Comparison of ENCODE assay signal across 8 cellular contexts in the genomic region with DNA sequence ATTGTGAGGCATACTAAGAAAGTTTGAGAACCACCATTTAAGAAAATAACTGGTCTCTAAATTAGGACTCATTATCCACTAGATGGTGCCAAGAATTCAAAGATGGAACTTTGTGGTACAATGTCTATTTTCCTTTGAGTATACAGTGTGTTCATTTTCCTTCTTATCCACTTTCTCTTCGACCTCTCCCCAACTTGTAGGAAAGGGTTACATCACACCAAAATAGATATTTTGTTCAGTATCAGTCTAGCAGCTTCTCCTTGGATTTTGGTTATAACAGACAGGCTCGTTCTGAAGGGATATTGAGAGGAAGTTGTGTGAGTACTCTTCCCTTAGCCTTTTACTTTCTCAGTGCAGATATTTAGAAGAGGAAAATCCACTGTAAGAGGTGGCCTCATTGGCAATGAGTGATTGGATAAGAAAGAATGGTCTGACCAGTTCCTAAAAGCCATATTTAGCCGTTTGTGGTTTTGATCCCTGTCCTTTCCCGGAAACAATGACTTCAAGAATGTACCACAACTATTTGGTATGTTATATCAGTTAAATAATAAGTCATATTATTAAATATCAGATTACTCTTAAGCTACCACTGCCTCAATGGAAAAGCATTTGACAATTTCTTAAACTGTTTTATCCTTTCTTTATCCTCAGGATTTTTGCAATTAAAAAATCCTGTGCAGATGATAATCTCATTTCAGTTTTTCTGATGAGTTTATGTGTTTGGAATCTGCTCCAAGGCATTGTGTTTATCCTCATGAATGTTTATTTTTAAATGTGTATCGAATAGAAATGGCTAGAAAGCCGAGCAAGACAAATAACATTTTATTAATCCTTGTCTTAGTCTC.
DNase-seq lines count a peak whose midpoint lies in the region; ATAC-seq, FAIRE-seq and TF ChIP-seq lines count a peak whose summit lies in the region.

No MANE protein-coding gene starts in this region.

- no TSS peak for BruUV-seq in HCT116 (replicated peaks; lab: Mats Ljungman, UMichigan)

- no peaks in the 10 kb centered on the region for H3K36me3 Mint-ChIP-seq in activated CD4-positive, alpha-beta memory T cell treated with anti-CD3 and anti-CD28 coated beads for 36 hours

- H3K4me1 Mint-ChIP-seq in activated CD4-positive, alpha-beta memory T cell treated with anti-CD3 and anti-CD28 coated beads for 36 hours (ENCODE audit: low read depth), result peaks cover 4% of the 10 kb centered on the region

- peak; percentile 97 for FAIRE-seq in kidney (lab: Jason Lieb, UNC)

- RAD21 ChIA-PET in HCT116 (lab: Charles Lee; ENCODE audit: low non-redundant PET in 1 of 2, low total read pairs in 2 of 2, uncharacterized antibody in 2 of 2, unreplicated experiment in 2 of 2), result interaction anchor here in 1 of 2 experiments (1.0 kb wide), 2 partner anchors 139 to 241 kb away, joined by 3 read pairs; partner anchors contain the start of gene ALDH7A1

- ATAC-seq in DND-41 (ENCODE audit: insufficient read depth, low read depth) (peak; percentile 48; the same call in 1 of the 3 replicates), HCT116 (peak; percentile 85), GM19324 (IDR thresholded peaks at IDR 0.05; ENCODE audit: low FRiP score, unreplicated experiment) (no peak)

- POLR2A ChIA-PET in HCT116 (lab: Charles Lee), result no interaction called here
- POLR2A ChIA-PET in activated CD4-positive, alpha-beta memory T cell treated with anti-CD3 and anti-CD28 coated beads for 36 hours (lab: Charles Lee), result no interaction called here

- H3K4me3 ChIP-seq in DND-41 (ENCODE audit: low read depth in 1 of 2, low read length in 2 of 2), result no peak overlapping the region
- peak overlapping the region; percentile 14 to 44 for H3K4me3 ChIP-seq in HCT116 (replicated peaks in 1 of 2; ENCODE audit: low read depth in 1 of 2, low read length in 2 of 2)
- peak overlapping the region; percentile 42 to 59 for H3K4me3 ChIP-seq in kidney (ENCODE audit: low read length in 2 of 2)
- H3K4me3 ChIP-seq in stomach, result peak overlapping the region in 3 of 4 donors; percentile 15 to 20 (median 16)

- H3K9me2 ChIP-seq in HCT116 (ENCODE audit: insufficient read depth), result no peaks in the 10 kb centered on the region

- no peak for TF ChIP-seq EP300 in stomach (IDR thresholded peaks at IDR 0.05)

- H3K4me2 ChIP-seq in DND-41 (ENCODE audit: insufficient read depth, low read length) (peak overlapping the region; percentile 4; the same call in 1 of the 2 replicates), HCT116 (ENCODE audit: low read length) (peak overlapping the region; percentile 80)

- in situ Hi-C loops in T47D (cut with HindIII; ENCODE audit: low pct_unique_long_range_greater_than_20kb, low sequenced_read_pairs), result no loop called here

- no peaks in the 10 kb centered on the region for H3K9me3 ChIP-seq in DND-41 (ENCODE audit: insufficient read depth, low read length, severe bottlenecking)
- H3K9me3 ChIP-seq in HCT116 (ENCODE audit: control insufficient read depth in 1 of 2, insufficient read depth in 1 of 2, low read depth in 1 of 2, low read length in 2 of 2), result no peaks in the 10 kb centered on the region
- no peaks in the 10 kb centered on the region for H3K9me3 ChIP-seq in kidney (ENCODE audit: control insufficient read depth in 1 of 2, low read length in 2 of 2)
- H3K9me3 ChIP-seq in stomach, result no peaks in the 10 kb centered on the region

- H3K27me3 Mint-ChIP-seq in activated CD4-positive, alpha-beta memory T cell treated with anti-CD3 and anti-CD28 coated beads for 36 hours, result peaks cover under 1% of the 10 kb centered on the region

- TF ChIP-seq POLR2A in HCT116 (IDR thresholded peaks at IDR 0.05; ENCODE audit: borderline replicate concordance, extremely low read depth, insufficient read depth, insufficient read length) (no peak), stomach (IDR thresholded peaks at IDR 0.05) (no peak)

- H3K79me2 ChIP-seq in DND-41 (ENCODE audit: insufficient read depth, low read length), result no peaks in the 10 kb centered on the region
- H3K79me2 ChIP-seq in HCT116 (ENCODE audit: insufficient read depth, low read length), result no peaks in the 10 kb centered on the region

- H3K27ac Mint-ChIP-seq in activated CD4-positive, alpha-beta memory T cell treated with anti-CD3 and anti-CD28 coated beads for 36 hours, result no peak overlapping the region

- H3K9me3 Mint-ChIP-seq in activated CD4-positive, alpha-beta memory T cell treated with anti-CD3 and anti-CD28 coated beads for 36 hours, result no peaks in the 10 kb centered on the region

- H2AFZ ChIP-seq in DND-41 (ENCODE audit: low read depth, low read length) (no peak overlapping the region), HCT116 (ENCODE audit: low read depth, low read length, poor library complexity, severe bottlenecking) (peak overlapping the region; percentile 98)

- H3K4me1 ChIP-seq in DND-41 (ENCODE audit: insufficient read depth, low read length) (peaks cover 9% of the 10 kb centered on the region; the same call in 1 of the 2 replicates), HCT116 (ENCODE audit: control insufficient read depth in 1 of 2, insufficient read depth in 2 of 2, low read length in 2 of 2) (peaks cover 19 to 32% of the 10 kb centered on the region in 2 experiments; a peak in 3 of 4 replicates), kidney (ENCODE audit: control insufficient read depth in 1 of 2, insufficient read depth in 1 of 2, low read depth in 1 of 2, low read length in 2 of 2) (peaks cover 4 to 10% of the 10 kb centered on the region in 2 donors), stomach (peaks cover 6 to 25% (median 9%) of the 10 kb centered on the region in 4 donors)

- DNase-seq in DND-41 (no peak), HCT116 (ENCODE audit: low read depth, low spot score) (peak; percentile 64), NOMO-1 treated with DMSO at 0.1 percent for 48 hours (lab: John Stamatoyannopoulos, UW; ENCODE audit: unreplicated experiment) (peak; percentile 58), T47D (ENCODE audit: low read depth in 1 of 2, low spot score in 1 of 2) (peak; percentile 44 to 91), kidney (no peak), stomach (no peak)
- no peak for DNase-seq in activated CD4-positive, alpha-beta memory T cell treated with anti-CD3 and anti-CD28 coated beads for 36 hours

- WGBS in stomach, 5 donors, result 22 to 28% (median 28%) methylated on average over 6 of the region's 6 CpGs

- TF ChIP-seq CTCF in DND-41 (IDR thresholded peaks at IDR 0.05; ENCODE audit: borderline replicate concordance, extremely low read depth, low read length, poor library complexity, severe bottlenecking) (peak; percentile 64), HCT116 (IDR thresholded peaks at IDR 0.05 in 2 of 3, conservative IDR thresholded peaks at IDR 0.05 in 1 of 3; ENCODE audit: borderline replicate concordance in 1 of 3, insufficient read depth in 1 of 3, low read depth in 2 of 3, low read length in 2 of 3) (peak; percentile 31 to 90 (median 71); a peak in 5 of 6 replicates), kidney (IDR thresholded peaks at IDR 0.05; ENCODE audit: borderline replicate concordance, extremely low read depth, insufficient read depth) (peak; percentile 55), stomach (IDR thresholded peaks at IDR 0.05) (peak in 3 of 7 experiments; percentile 33 to 67 (median 45))

- no peak overlapping the region for H3K4me3 Mint-ChIP-seq in activated CD4-positive, alpha-beta memory T cell treated with anti-CD3 and anti-CD28 coated beads for 36 hours

- H4K20me1 ChIP-seq in DND-41 (ENCODE audit: insufficient read depth, low read length), result no peaks in the 10 kb centered on the region
- no peaks in the 10 kb centered on the region for H4K20me1 ChIP-seq in HCT116 (ENCODE audit: insufficient read depth)

- TF ChIP-seq RAD21 in HCT116 (IDR thresholded peaks at IDR 0.05; ENCODE audit: low read depth), result peak; percentile 94

- H3K27me3 ChIP-seq in DND-41 (ENCODE audit: insufficient read depth, low read length, poor library complexity) (peaks cover 7% of the 10 kb centered on the region), HCT116 (ENCODE audit: insufficient read depth, low read length) (no peaks in the 10 kb centered on the region), stomach (no peaks in the 10 kb centered on the region)

- H3K9ac ChIP-seq in DND-41 (ENCODE audit: low read depth, low read length) (no peak overlapping the region), HCT116 (ENCODE audit: low read length) (peak overlapping the region; percentile 39), kidney (ENCODE audit: low read length in 2 of 2) (peak overlapping the region in 1 of 2 donors; percentile 14)

- CTCF ChIA-PET in HCT116 (lab: Charles Lee), result interaction anchor here (0.7 to 2.6 kb wide), 9 partner anchors 12 to 247 kb away, joined by 3 to 11 read pairs (median 3); partner anchors contain the start of gene PHAX
- CTCF ChIA-PET in activated CD4-positive, alpha-beta memory T cell treated with anti-CD3 and anti-CD28 coated beads for 36 hours (lab: Charles Lee), result interaction anchor here (0.7 to 7.9 kb wide), 19 partner anchors 12 to 974 kb away, joined by 3 to 111 read pairs (median 3); partner anchors contain the start of gene GRAMD2B

- H3K36me3 ChIP-seq in DND-41 (ENCODE audit: insufficient read depth, low read length), result no peaks in the 10 kb centered on the region
- no peaks in the 10 kb centered on the region for H3K36me3 ChIP-seq in HCT116 (ENCODE audit: control insufficient read depth in 1 of 2, insufficient read depth in 2 of 2, low read length in 2 of 2)
- H3K36me3 ChIP-seq in kidney (ENCODE audit: control insufficient read depth in 1 of 2, insufficient read depth in 2 of 2, low read length in 2 of 2), result no peaks in the 10 kb centered on the region
- H3K36me3 ChIP-seq in stomach, result no peaks in the 10 kb centered on the region

- intact Hi-C loops in HCT116 (cut with micrococcal nuclease) (loop anchor here (1.0 to 5.0 kb wide), 5 partner anchors 139 to 448 kb away; partner anchors contain the start of gene ALDH7A1), kidney (cut with DNase I) (loop anchor here (5.0 kb wide), 1 partner anchor 183 kb away; no protein-coding TSS in a partner anchor), stomach (cut with DNase I; ENCODE audit: low total_unique reads) (no loop called here)
- intact Hi-C loops in activated CD4-positive, alpha-beta memory T cell treated with anti-CD3 and anti-CD28 coated beads for 36 hours (cut with micrococcal nuclease), result loop anchor here (1.0 to 5.0 kb wide), 4 partner anchors 139 to 248 kb away; partner anchors contain the start of gene PHAX

- H3K27ac ChIP-seq in DND-41 (ENCODE audit: low read length), result no peak overlapping the region
- H3K27ac ChIP-seq in HCT116 (ENCODE audit: low read depth, low read length), result peak overlapping the region; percentile 62
- peak overlapping the region; percentile 37 to 57 for H3K27ac ChIP-seq in kidney (ENCODE audit: low read depth in 2 of 2, low read length in 2 of 2)
- H3K27ac ChIP-seq in stomach, result peak overlapping the region in 4 of 5 donors; percentile 21 to 66 (median 57)

TF ChIP-seq in HCT116, 20 proteins besides CTCF, POLR2A, EP300 and RAD21:
- TF ChIP-seq EGR1 (IDR thresholded peaks at IDR 0.05; ENCODE audit: low read depth) (peak; percentile 0; the same call in 1 of the 2 replicates), SP1 (IDR thresholded peaks at IDR 0.05; ENCODE audit: low read depth) (peak; percentile 51; the same call in 1 of the 2 replicates), SIN3A (IDR thresholded peaks at IDR 0.05; ENCODE audit: low read depth) (peak; percentile 39; the same call in 1 of the 2 replicates), FOSL1 (IDR thresholded peaks at IDR 0.05; ENCODE audit: low read depth) (peak; percentile 37), ZFX (IDR thresholded peaks at IDR 0.05) (no peak), SRF (IDR thresholded peaks at IDR 0.05; ENCODE audit: low read depth) (peak; percentile 94)

Comparison
In these comparisons a context has a peak if more than half of its experiments do, and no peak if none do; other contexts are left out.
1. DNase-seq: peak in HCT116 (single experiment), NOMO-1 treated with DMSO at 0.1 percent for 48 hours (single experiment) and T47D (2 of 2); none in DND-41 (single experiment), kidney (single experiment), stomach (single experiment) and activated CD4-positive, alpha-beta memory T cell treated with anti-CD3 and anti-CD28 coated beads for 36 hours (single experiment).
2. H3K4me3 ChIP-seq: peak in HCT116 (2 of 2), kidney (2 of 2) and stomach (3 of 4); none in DND-41 (0 of 2).